8 cellular contexts compared by ENCODE assay signal in the genomic region with DNA sequence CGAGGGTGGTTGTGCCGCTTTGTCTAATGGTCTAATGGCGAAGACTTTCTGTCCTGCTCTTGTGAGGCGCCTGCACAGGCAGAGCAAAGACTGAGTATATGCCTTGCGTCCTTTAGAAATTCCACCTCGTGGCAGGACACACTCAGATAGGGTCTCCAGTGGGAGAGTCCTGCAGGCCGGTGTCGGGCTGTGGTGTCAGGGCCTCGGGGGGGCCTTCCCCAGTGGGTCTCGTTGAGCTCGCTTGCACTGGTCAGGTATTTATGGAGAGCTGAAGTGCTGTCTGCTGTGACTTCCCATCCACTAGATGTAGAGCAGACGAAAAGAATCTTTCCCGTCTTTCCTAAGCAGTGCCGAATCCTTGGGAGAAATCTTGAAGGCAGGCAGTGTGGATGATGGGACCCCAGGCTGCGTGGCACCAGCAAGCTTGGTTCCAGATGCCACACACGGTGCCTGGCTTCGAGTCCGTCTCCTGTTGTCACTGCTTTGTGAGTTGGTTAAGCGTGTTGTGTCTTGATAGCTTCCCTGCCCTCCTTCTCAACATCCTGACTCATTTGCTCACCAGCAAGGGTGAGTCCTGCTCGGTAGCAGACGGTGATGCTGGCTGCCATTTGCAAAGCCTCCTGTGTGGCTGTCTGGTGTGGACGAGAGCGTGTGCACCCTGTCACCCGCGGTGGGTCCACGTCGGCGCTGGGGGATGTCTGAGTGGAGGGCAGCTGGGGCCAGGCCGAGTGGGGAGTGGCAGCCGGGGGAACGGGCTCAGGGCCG. TPM values are rescaled to one million over a fixed set of nuclear protein-coding genes. Genes with fewer than 3 reads are reported as not detected.
DNase-seq lines count a peak whose midpoint lies in the region; ATAC-seq and TF ChIP-seq lines count a peak whose summit lies in the region.

No MANE protein-coding gene starts in this region.

- H3K4me1 Mint-ChIP-seq in activated T-cell treated with anti-CD3 and anti-CD28 coated beads, Interleukin-2, amount 50 U/mL, for 4 hours (ENCODE audit: low read depth): peaks cover 65% of the 10 kb centered on the region
- H3K4me1 Mint-ChIP-seq in endodermal cell (peaks cover 15% of the 10 kb centered on the region), type B pancreatic cell (ENCODE audit: unreplicated experiment) (peaks cover 18% of the 10 kb centered on the region)

- H3K36me3 ChIP-seq in endodermal cell (ENCODE audit: control insufficient read depth, insufficient read depth, low read length) (peaks cover 37% of the 10 kb centered on the region), mucosa of descending colon (ENCODE audit: low read depth) (peaks cover 12% of the 10 kb centered on the region)

- no peak overlapping the region for H3K9ac ChIP-seq in endodermal cell (ENCODE audit: extremely low read depth, low read length, poor library complexity, severe bottlenecking)

- peaks cover 16% of the 10 kb centered on the region for H3K9me3 ChIP-seq in endodermal cell (ENCODE audit: control insufficient read depth, low read length)
- no peaks in the 10 kb centered on the region for H3K9me3 ChIP-seq in mucosa of descending colon

- peak overlapping the region; percentile 24 for H3K4me3 Mint-ChIP-seq in activated T-cell treated with anti-CD3 and anti-CD28 coated beads, Interleukin-2, amount 50 U/mL, for 4 hours
- peak overlapping the region; percentile 17 for H3K4me3 Mint-ChIP-seq in endodermal cell
- peak overlapping the region; percentile 79 for H3K4me3 Mint-ChIP-seq in type B pancreatic cell

- no peak for DNase-seq in activated T-cell treated with anti-CD3 and anti-CD28 coated beads, Interleukin-2, amount 50 U/mL, for 4 hours
- no peak for DNase-seq in activated T-cell treated with anti-CD3 and anti-CD28 coated beads for 4 hours
- DNase-seq in endodermal cell: peak; percentile 38
- DNase-seq in mucosa of descending colon: peak in 2 of 3 donors; percentile 23 to 31
- DNase-seq in type B pancreatic cell (ENCODE audit: extremely low spot score, unreplicated experiment): no peak
- no peak for DNase-seq in stimulated activated CD4-positive, alpha-beta T cell treated with anti-CD3 and anti-CD28 coated beads, Interleukin-2, amount 100 ng/mL, for 24 hours

- H3K27ac Mint-ChIP-seq in endodermal cell (peak overlapping the region; percentile 44), type B pancreatic cell (peak overlapping the region; percentile 43)

- H3K4me3 ChIP-seq in endodermal cell (ENCODE audit: low read length): peak overlapping the region; percentile 77
- no peak overlapping the region for H3K4me3 ChIP-seq in mucosa of descending colon

- H3K27me3 Mint-ChIP-seq in activated T-cell treated with anti-CD3 and anti-CD28 coated beads, Interleukin-2, amount 50 U/mL, for 4 hours (ENCODE audit: low read depth): no peaks in the 10 kb centered on the region
- H3K27me3 Mint-ChIP-seq in endodermal cell (ENCODE audit: insufficient read depth): no peaks in the 10 kb centered on the region
- no peaks in the 10 kb centered on the region for H3K27me3 Mint-ChIP-seq in type B pancreatic cell

- peaks cover 27% of the 10 kb centered on the region for H3K36me3 Mint-ChIP-seq in activated T-cell treated with anti-CD3 and anti-CD28 coated beads, Interleukin-2, amount 50 U/mL, for 4 hours (ENCODE audit: insufficient read depth)
- H3K36me3 Mint-ChIP-seq in endodermal cell (ENCODE audit: low read depth) (peaks cover 53% of the 10 kb centered on the region), type B pancreatic cell (peaks cover 23% of the 10 kb centered on the region)

- H3K9me3 Mint-ChIP-seq in activated T-cell treated with anti-CD3 and anti-CD28 coated beads, Interleukin-2, amount 50 U/mL, for 4 hours: no peaks in the 10 kb centered on the region
- peaks cover 12% of the 10 kb centered on the region for H3K9me3 Mint-ChIP-seq in endodermal cell
- no peaks in the 10 kb centered on the region for H3K9me3 Mint-ChIP-seq in type B pancreatic cell

- no peaks in the 10 kb centered on the region for H3K27me3 ChIP-seq in endodermal cell (ENCODE audit: control insufficient read depth, insufficient read depth, low read length, poor library complexity, severe bottlenecking)

- H3K4me1 ChIP-seq in endodermal cell (ENCODE audit: control insufficient read depth, insufficient read depth, low read length): peaks cover 5% of the 10 kb centered on the region
- H3K4me1 ChIP-seq in mucosa of descending colon (ENCODE audit: low read depth): peaks cover 7% of the 10 kb centered on the region

- intact Hi-C loops in mucosa of descending colon (cut with DNase I, micrococcal nuclease): no loop called here

- WGBS in endodermal cell (ENCODE audit: insufficient coverage in 1 of 2, insufficient read length in 1 of 2), 2 experiments: 90 to 93% methylated on average over 20 to 32 of the region's 32 CpGs

- peak overlapping the region; percentile 80 for H3K27ac ChIP-seq in endodermal cell (ENCODE audit: low read depth, low read length)

- no peak for TF ChIP-seq CTCF in endodermal cell (conservative IDR thresholded peaks at IDR 0.05)
- no peak for TF ChIP-seq CTCF in mucosa of descending colon (IDR thresholded peaks at IDR 0.05)
- no peak for TF ChIP-seq CTCF in type B pancreatic cell (conservative IDR thresholded peaks at IDR 0.05)

- ATAC-seq in activated T-cell treated with anti-CD3 and anti-CD28 coated beads, Interleukin-2, amount 50 U/mL, for 4 hours: no peak
- no peak for ATAC-seq in mucosa of descending colon
- ATAC-seq in GM18870 (IDR thresholded peaks at IDR 0.05; ENCODE audit: unreplicated experiment): no peak
- no peak for ATAC-seq in HG02852 (IDR thresholded peaks at IDR 0.05; ENCODE audit: unreplicated experiment)

RNA-seq across cellular contexts. Expression of gene MAEA, which starts 20.5 kb away (rescaled TPM):
- total RNA-seq in activated T-cell treated with anti-CD3 and anti-CD28 coated beads, Interleukin-2, amount 50 U/mL, for 4 hours: 10 to 100 TPM; 61.9 to 66.9 (median 65.3) TPM
- total RNA-seq in endodermal cell (10 to 100 TPM; 48.8 to 72.7 TPM), mucosa of descending colon (100 to 1,000 TPM in 1 of 3 donors, 10 to 100 TPM in 2; 75.5 to 112 (median 98.4) TPM), type B pancreatic cell (ENCODE audit: low replicate concordance) (81.5 and 98.7 TPM in 2 replicates)
- 72.4 TPM for polyA plus RNA-seq in endodermal cell (2013, experiment 1 of 2)
- polyA plus RNA-seq in endodermal cell (2013, experiment 2 of 2): 65.4 TPM

RNA-seq across cellular contexts. Expression of gene UVSSA, which starts 36.8 kb away (rescaled TPM):
- total RNA-seq in activated T-cell treated with anti-CD3 and anti-CD28 coated beads, Interleukin-2, amount 50 U/mL, for 4 hours: 10 to 100 TPM; 17.2 to 20.5 (median 18.9) TPM
- 10 to 100 TPM; 50.4 to 61.6 TPM for total RNA-seq in endodermal cell
- 19.2 TPM for polyA plus RNA-seq in endodermal cell (2013, experiment 1 of 2)
- 17.1 TPM for polyA plus RNA-seq in endodermal cell (2013, experiment 2 of 2)
- total RNA-seq in mucosa of descending colon: 10 to 100 TPM; 31.7 to 39.9 (median 36.8) TPM
- total RNA-seq in type B pancreatic cell (ENCODE audit: low replicate concordance): 30.5 and 32.4 TPM in 2 replicates

Comparison
In these comparisons a context has a peak if more than half of its experiments do, and no peak if none do; other contexts are left out.
1. DNase-seq: peak in endodermal cell (single experiment) and mucosa of descending colon (2 of 3); none in activated T-cell treated with anti-CD3 and anti-CD28 coated beads, Interleukin-2, amount 50 U/mL, for 4 hours (single experiment), activated T-cell treated with anti-CD3 and anti-CD28 coated beads for 4 hours (single experiment), type B pancreatic cell (single experiment) and stimulated activated CD4-positive, alpha-beta T cell treated with anti-CD3 and anti-CD28 coated beads, Interleukin-2, amount 100 ng/mL, for 24 hours (0 of 2).
2. H3K4me3 Mint-ChIP-seq: peak in every context shown above with its lines; median percentile 79 in type B pancreatic cell; 24 in activated T-cell treated with anti-CD3 and anti-CD28 coated beads, Interleukin-2, amount 50 U/mL, for 4 hours; 17 in endodermal cell.